Comparison of ENCODE assay signal across 7 cellular contexts in genomic region chr4:82429728-82430192, GRCh38. TPM values are rescaled to one million over a fixed set of nuclear protein-coding genes. Genes with fewer than 3 reads are reported as not detected.
DNase-seq lines count a peak whose midpoint lies in the region; ATAC-seq and TF ChIP-seq lines count a peak whose summit lies in the region.

No MANE protein-coding gene starts in this region.

- ATAC-seq in GM18517 (IDR thresholded peaks at IDR 0.05; ENCODE audit: unreplicated experiment) = peak; percentile 9
- peak; percentile 10 for ATAC-seq in HG02938 (IDR thresholded peaks at IDR 0.05; ENCODE audit: unreplicated experiment)
- peak; percentile 66 to 76 for ATAC-seq in natural killer cell treated with Interleukin-12 subunit alpha and Interleukin-12 subunit beta and Interleukin-15 and Interleukin-18, amount 100 ng/mL, for 72 hours

- H3K4me3 ChIP-seq in SK-N-MC (peak overlapping the region; percentile 90), endodermal cell (ENCODE audit: low read length) (peak overlapping the region; percentile 91)

- no peaks in the 10 kb centered on the region for H3K27me3 ChIP-seq in endodermal cell (ENCODE audit: control insufficient read depth, insufficient read depth, low read length, poor library complexity, severe bottlenecking)

- H3K9me3 ChIP-seq in SK-N-MC (ENCODE audit: low read depth, low read length) (no peaks in the 10 kb centered on the region), endodermal cell (ENCODE audit: control insufficient read depth, low read length) (no peaks in the 10 kb centered on the region)

- TF ChIP-seq CTCF in endodermal cell (conservative IDR thresholded peaks at IDR 0.05) (no peak), GM13976 (IDR thresholded peaks at IDR 0.05; ENCODE audit: borderline replicate concordance, control extremely low read depth, extremely low read depth, insufficient read depth, missing control alignments) (no peak)

- no peaks in the 10 kb centered on the region for H3K9me3 Mint-ChIP-seq in endodermal cell
- no peaks in the 10 kb centered on the region for H3K9me3 Mint-ChIP-seq in natural killer cell treated with Interleukin-12 subunit alpha and Interleukin-12 subunit beta and Interleukin-15 and Interleukin-18, amount 100 ng/mL, for 72 hours

- WGBS in endodermal cell (ENCODE audit: insufficient coverage in 1 of 2, insufficient read length in 1 of 2), 2 experiments = 0% methylated on average over 11 to 58 of the region's 58 CpGs

- H3K36me3 ChIP-seq in SK-N-MC (ENCODE audit: insufficient read depth, low read length) (peaks cover 58% of the 10 kb centered on the region), endodermal cell (ENCODE audit: control insufficient read depth, insufficient read depth, low read length) (peaks cover 47% of the 10 kb centered on the region)

- in situ Hi-C loops in GM13976 (cut with MboI; ENCODE audit: low sequenced_read_pairs, unreplicated experiment) = no loop called here

- peaks cover 58% of the 10 kb centered on the region for H3K36me3 Mint-ChIP-seq in endodermal cell (ENCODE audit: low read depth)
- peaks cover 47% of the 10 kb centered on the region for H3K36me3 Mint-ChIP-seq in natural killer cell treated with Interleukin-12 subunit alpha and Interleukin-12 subunit beta and Interleukin-15 and Interleukin-18, amount 100 ng/mL, for 72 hours

- H3K27ac ChIP-seq in SK-N-MC (peak overlapping the region; percentile 98), endodermal cell (ENCODE audit: low read depth, low read length) (peak overlapping the region; percentile 99)

- H3K4me1 Mint-ChIP-seq in endodermal cell = peaks cover 40% of the 10 kb centered on the region
- peaks cover 48 to 51% of the 10 kb centered on the region in 2 donors for H3K4me1 Mint-ChIP-seq in natural killer cell treated with Interleukin-12 subunit alpha and Interleukin-12 subunit beta and Interleukin-15 and Interleukin-18, amount 100 ng/mL, for 72 hours (ENCODE audit: low read depth in 2 of 2)

- H3K27ac Mint-ChIP-seq in endodermal cell = peak overlapping the region; percentile 100
- peak overlapping the region; percentile 90 to 99 for H3K27ac Mint-ChIP-seq in natural killer cell treated with Interleukin-12 subunit alpha and Interleukin-12 subunit beta and Interleukin-15 and Interleukin-18, amount 100 ng/mL, for 72 hours

- H3K9ac ChIP-seq in SK-N-MC (ENCODE audit: insufficient read length) (peak overlapping the region; percentile 100), endodermal cell (ENCODE audit: extremely low read depth, low read length, poor library complexity, severe bottlenecking) (peak overlapping the region; percentile 99)

- H3K4me3 Mint-ChIP-seq in endodermal cell = peak overlapping the region; percentile 100
- H3K4me3 Mint-ChIP-seq in natural killer cell treated with Interleukin-12 subunit alpha and Interleukin-12 subunit beta and Interleukin-15 and Interleukin-18, amount 100 ng/mL, for 72 hours = peak overlapping the region; percentile 95

- H3K27me3 Mint-ChIP-seq in endodermal cell (ENCODE audit: insufficient read depth) = no peaks in the 10 kb centered on the region
- no peaks in the 10 kb centered on the region for H3K27me3 Mint-ChIP-seq in natural killer cell treated with Interleukin-12 subunit alpha and Interleukin-12 subunit beta and Interleukin-15 and Interleukin-18, amount 100 ng/mL, for 72 hours

- DNase-seq in SK-N-MC (ENCODE audit: low read depth, low spot score) (no peak), endodermal cell (no peak), GM13976 (ENCODE audit: low spot score) (no peak), NCI-H2171 treated with DMSO at 0.1 percent for 48 hours (lab: John Stamatoyannopoulos, UW) (no peak)
- no peak for DNase-seq in natural killer cell treated with Interleukin-12 subunit alpha and Interleukin-12 subunit beta and Interleukin-15 and Interleukin-18, amount 100 ng/mL, for 72 hours (ENCODE audit: low spot score)

- no peaks in the 10 kb centered on the region for H3K4me1 ChIP-seq in endodermal cell (ENCODE audit: control insufficient read depth, insufficient read depth, low read length)

RNA-seq across cellular contexts. Expression of gene HNRNPDL, which starts 0.5 kb away (rescaled TPM):
- 100 to 1,000 TPM; 368 to 383 TPM for total RNA-seq in endodermal cell
- 443 TPM for polyA plus RNA-seq in endodermal cell (2013, experiment 1 of 2)
- polyA plus RNA-seq in endodermal cell (2013, experiment 2 of 2) = 434 TPM
- total RNA-seq in natural killer cell treated with Interleukin-12 subunit alpha and Interleukin-12 subunit beta and Interleukin-15 and Interleukin-18, amount 100 ng/mL, for 72 hours = 100 to 1,000 TPM; 226 to 248 TPM

RNA-seq across cellular contexts. Expression of gene ENOPH1, which starts 0.6 kb away (rescaled TPM):
- total RNA-seq in endodermal cell = 10 to 100 TPM; 47.1 to 57.3 TPM
- polyA plus RNA-seq in endodermal cell (2013, experiment 1 of 2) = 53.9 TPM
- polyA plus RNA-seq in endodermal cell (2013, experiment 2 of 2) = 50.4 TPM
- 10 to 100 TPM; 41.8 to 50.3 TPM for total RNA-seq in natural killer cell treated with Interleukin-12 subunit alpha and Interleukin-12 subunit beta and Interleukin-15 and Interleukin-18, amount 100 ng/mL, for 72 hours

RNA-seq across cellular contexts. Expression of gene HNRNPD, which starts 56.0 kb away (rescaled TPM):
- total RNA-seq in endodermal cell = 100 to 1,000 TPM; 462 to 562 TPM
- 407 TPM for polyA plus RNA-seq in endodermal cell (2013, experiment 1 of 2)
- 365 TPM for polyA plus RNA-seq in endodermal cell (2013, experiment 2 of 2)
- total RNA-seq in natural killer cell treated with Interleukin-12 subunit alpha and Interleukin-12 subunit beta and Interleukin-15 and Interleukin-18, amount 100 ng/mL, for 72 hours = 100 to 1,000 TPM; 280 to 290 TPM

Comparison
In these comparisons a context has a peak if more than half of its experiments do, and no peak if none do; other contexts are left out.
1. ATAC-seq: peak in every context shown above with its lines; median percentile 71 in natural killer cell treated with Interleukin-12 subunit alpha and Interleukin-12 subunit beta and Interleukin-15 and Interleukin-18, amount 100 ng/mL, for 72 hours; 10 in HG02938; 9 in GM18517.